2 cellular contexts compared by ENCODE assay signal in the genomic region with DNA sequence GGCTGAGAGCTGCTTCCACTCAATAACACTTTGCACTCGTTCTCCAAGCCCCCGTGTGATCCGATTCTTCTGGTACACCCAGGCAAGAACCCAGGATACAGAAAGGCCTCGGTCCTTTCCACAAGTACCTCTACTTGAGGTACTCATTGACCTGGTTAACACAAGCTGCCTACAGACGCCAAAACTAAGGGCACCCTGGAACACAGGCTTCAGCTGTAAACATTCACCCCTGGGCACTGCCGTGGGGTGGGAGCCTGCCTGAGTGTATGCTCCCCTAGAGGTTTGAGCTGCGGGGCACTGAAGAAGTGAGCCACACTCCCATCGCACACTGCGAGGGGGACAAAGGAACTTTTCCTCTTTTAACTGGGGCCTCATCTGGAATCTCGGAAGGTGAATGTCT.
TF ChIP-seq lines count a peak whose summit lies in the region.

No MANE protein-coding gene starts in this region.

TF ChIP-seq in IMR-90, 13 proteins besides CTCF, POLR2A, EP300 and RAD21:
- TF ChIP-seq CEBPB (IDR thresholded peaks at IDR 0.05; ENCODE audit: low read depth, low read length) (no peak), RFX5 (IDR thresholded peaks at IDR 0.05; ENCODE audit: low read depth, low read length) (no peak), MAZ (IDR thresholded peaks at IDR 0.05; ENCODE audit: borderline replicate concordance, low read depth, low read length) (no peak), CHD1 (IDR thresholded peaks at IDR 0.05; ENCODE audit: low read depth, low read length) (no peak), NFE2L2 (IDR thresholded peaks at IDR 0.05; ENCODE audit: low read depth, low read length) (no peak), FOS (IDR thresholded peaks at IDR 0.05; ENCODE audit: low read depth, low read length) (no peak), MXI1 (IDR thresholded peaks at IDR 0.05; ENCODE audit: borderline replicate concordance, low read depth, low read length) (no peak), BHLHE40 (IDR thresholded peaks at IDR 0.05; ENCODE audit: low read depth, low read length) (no peak)
TF ChIP-seq in IMR-90: peak in this region for 0.

TF ChIP-seq in endothelial cell of umbilical vein, 7 proteins besides CTCF, POLR2A, EP300 and RAD21:
- TF ChIP-seq EZH2 (IDR thresholded peaks at IDR 0.05; ENCODE audit: borderline replicate concordance, low read depth, low read length, severe bottlenecking) (no peak), JUN (IDR thresholded peaks at IDR 0.05; ENCODE audit: borderline replicate concordance, insufficient read depth, insufficient read length, low read depth) (no peak), FOS (IDR thresholded peaks at IDR 0.05; ENCODE audit: borderline replicate concordance, insufficient read depth, low read length) (no peak)
- TF ChIP-seq, protein P1, sequence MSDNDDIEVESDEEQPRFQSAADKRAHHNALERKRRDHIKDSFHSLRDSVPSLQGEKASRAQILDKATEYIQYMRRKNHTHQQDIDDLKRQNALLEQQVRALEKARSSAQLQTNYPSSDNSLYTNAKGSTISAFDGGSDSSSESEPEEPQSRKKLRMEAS (IDR thresholded peaks at IDR 0.05; ENCODE audit: insufficient read depth, insufficient read length), result no peak
